1 cellular context compared by ENCODE assay signal in genomic region chr16:80580109-80580832, GRCh38.
TF ChIP-seq lines count a peak whose summit lies in the region.

No MANE protein-coding gene starts in this region.

TF ChIP-seq in IMR-90, 13 proteins besides CTCF, POLR2A, EP300 and RAD21 (continued from another document):
- TF ChIP-seq MAZ (IDR thresholded peaks at IDR 0.05; ENCODE audit: borderline replicate concordance, low read depth, low read length) (no peak), NFE2L2 (IDR thresholded peaks at IDR 0.05; ENCODE audit: low read depth, low read length) (no peak), USF2 (IDR thresholded peaks at IDR 0.05; ENCODE audit: low read depth, low read length) (no peak)
